In genomic region chr3:31235062-31235704, GRCh38 we compare ENCODE assay signal across 22 cellular contexts.
DNase-seq lines count a peak whose midpoint lies in the region; ATAC-seq and TF ChIP-seq lines count a peak whose summit lies in the region.
"Had no signal": no experiment of that assay in that cellular context is flagged by ENCODE, and none has a peak within 500 bp of the region (broad histone marks: within the 10 kb centered on the region; RNA-seq: fewer than 3 reads in every experiment).

No MANE protein-coding gene starts in this region.

- ATAC-seq in stimulated activated naive CD8-positive, alpha-beta T cell treated with anti-CD3 and anti-CD28 coated beads, Interleukin-15, amount 100 ng/mL, for 72 hours = no peak
- no peak for ATAC-seq in right cardiac atrium
- ATAC-seq: activated CD8-positive, alpha-beta memory T cell treated with anti-CD3 and anti-CD28 coated beads, Interleukin-2, amount 10 ng/mL, durations not matched to agents 7 days and 5 days; stimulated activated memory B cell treated with anti-CD40 and anti-IgM and Interleukin-4, amounts not matched to agents 10 μg/mL and 1 μg/mL and 100 μg/mL, for 72 hours had no signal

- H3F3A ChIP-seq in SK-N-SH (replicated peaks; ENCODE audit: insufficient read depth) = no peaks in the 10 kb centered on the region

- peak overlapping the region in 1 of 2 experiments; percentile 56; a peak in 2 of 4 replicates for H3K27ac ChIP-seq in SK-N-SH (ENCODE audit: low read depth in 2 of 2, low read length in 1 of 2)
- H3K27ac ChIP-seq in right cardiac atrium (ENCODE audit: low read length) = no peak overlapping the region
- H3K27ac ChIP-seq: ascending aorta; BLaER1 treated with 17β-estradiol and CSF1 and Interleukin-3, amounts not matched to agents 10 nM and 100 nM; WERI-Rb-1 had no signal

- H3K4me1 ChIP-seq in SK-N-SH (ENCODE audit: control insufficient read depth in 1 of 2, insufficient read depth in 2 of 2, low read depth in 1 of 2, low read length in 1 of 2) = peaks cover 0 to 22% of the 10 kb centered on the region in 2 experiments; a peak in 2 of 4 replicates
- no peaks in the 10 kb centered on the region for H3K4me1 ChIP-seq in right cardiac atrium (ENCODE audit: control insufficient read depth, insufficient read depth, low read length)

- no peak overlapping the region for H2AFZ ChIP-seq in SK-N-SH (ENCODE audit: low read depth)

- no peaks in the 10 kb centered on the region for H3K79me2 ChIP-seq in SK-N-SH (ENCODE audit: insufficient read depth)

- H3K9ac ChIP-seq in SK-N-SH = no peak overlapping the region
- H3K9ac ChIP-seq: BLaER1 treated with 17β-estradiol and CSF1 and Interleukin-3, amounts not matched to agents 10 nM and 100 nM had no signal

- peak overlapping the region in 2 of 3 experiments; percentile 6 to 59 for H3K27ac Mint-ChIP-seq in nephron
- no peak overlapping the region for H3K27ac Mint-ChIP-seq in stimulated activated naive CD8-positive, alpha-beta T cell treated with anti-CD3 and anti-CD28 coated beads, Interleukin-15, amount 100 ng/mL, for 72 hours
- H3K27ac Mint-ChIP-seq: activated CD4-positive, alpha-beta T cell treated with anti-CD3 and anti-CD28 coated beads, Interleukin-2, amount 10 ng/mL, durations not matched to agents 24 days and 14 days; activated CD8-positive, alpha-beta memory T cell treated with anti-CD3 and anti-CD28 coated beads, Interleukin-2, amount 10 ng/mL, durations not matched to agents 7 days and 5 days; activated naive CD4-positive, alpha-beta T cell treated with anti-CD3 and anti-CD28 coated beads, Interleukin-2, amount 50 U/mL, for 24 hours; activated T-helper 1 cell treated with anti-CD3 and anti-CD28 coated beads, Interleukin-12 subunit alpha, Interleukin-12 subunit beta, Interleukin-2, Interleukin-4 antibody, amounts not matched to agents 30 ng/mL and 10 ng/mL and 1 ng/mL, durations not matched to agents 14 hours and 24 hours and 36 hours; stimulated activated memory B cell treated with anti-CD40 and anti-IgM and Interleukin-4, amounts not matched to agents 10 μg/mL and 1 μg/mL and 100 μg/mL, for 72 hours; T-helper 2 cell treated with Interferon-gamma antibody and Interleukin-4, amounts not matched to agents 5 μg/mL and 100 μg/mL, for 36 hours had no signal

- H3K4me1 Mint-ChIP-seq in nephron = peaks cover 20% of the 10 kb centered on the region
- peaks cover 52% of the 10 kb centered on the region for H3K4me1 Mint-ChIP-seq in stimulated activated naive CD8-positive, alpha-beta T cell treated with anti-CD3 and anti-CD28 coated beads, Interleukin-15, amount 100 ng/mL, for 72 hours

- DNase-seq in COLO668 (lab: John Stamatoyannopoulos, UW; ENCODE audit: unreplicated experiment) (peak; percentile 11), HCEC 1CT (peak; percentile 26), SK-N-SH (peak; percentile 75), ecto neural progenitor cell (ENCODE audit: low spot score) (no peak), GM13976 (ENCODE audit: low spot score) (no peak), right cardiac atrium (no peak)
- DNase-seq in stimulated activated naive CD8-positive, alpha-beta T cell treated with anti-CD3 and anti-CD28 coated beads, Interleukin-15, amount 100 ng/mL, for 72 hours = no peak
- DNase-seq: activated CD4-positive, alpha-beta T cell treated with anti-CD3 and anti-CD28 coated beads, Interleukin-2, amount 10 ng/mL, durations not matched to agents 24 days and 14 days; activated CD8-positive, alpha-beta memory T cell treated with anti-CD3 and anti-CD28 coated beads, Interleukin-2, amount 10 ng/mL, durations not matched to agents 7 days and 5 days; Karpas-422; NCI-H187 treated with DMSO at 0.1 percent for 48 hours; NCI-H345; stimulated activated CD4-positive, alpha-beta T cell treated with anti-CD3 and anti-CD28 coated beads, Interleukin-2, amount 100 ng/mL, for 48 hours; WERI-Rb-1 had no signal

- 13% methylated on average over 3 of the region's 3 CpGs for WGBS in SK-N-SH (ENCODE audit: low lambda C conversion rate)
- WGBS in right cardiac atrium = 80% methylated on average over 3 of the region's 3 CpGs

- no peak for TF ChIP-seq RAD21 in SK-N-SH (IDR thresholded peaks at IDR 0.05; ENCODE audit: low read length)

- no peaks in the 10 kb centered on the region for H3K9me3 ChIP-seq in SK-N-SH
- no peaks in the 10 kb centered on the region for H3K9me3 ChIP-seq in right cardiac atrium (ENCODE audit: control insufficient read depth, low read length)
- H3K9me3 ChIP-seq: ascending aorta had no signal

- intact Hi-C loops in right cardiac atrium (cut with DNase I) = no loop called here

- H3K4me3 Mint-ChIP-seq in nephron = no peak overlapping the region
- H3K4me3 Mint-ChIP-seq in stimulated activated naive CD8-positive, alpha-beta T cell treated with anti-CD3 and anti-CD28 coated beads, Interleukin-15, amount 100 ng/mL, for 72 hours = no peak overlapping the region
- H3K4me3 Mint-ChIP-seq: activated CD4-positive, alpha-beta T cell treated with anti-CD3 and anti-CD28 coated beads, Interleukin-2, amount 10 ng/mL, durations not matched to agents 24 days and 14 days; activated CD8-positive, alpha-beta memory T cell treated with anti-CD3 and anti-CD28 coated beads, Interleukin-2, amount 10 ng/mL, durations not matched to agents 7 days and 5 days; activated naive CD4-positive, alpha-beta T cell treated with anti-CD3 and anti-CD28 coated beads, Interleukin-2, amount 50 U/mL, for 24 hours; activated T-helper 1 cell treated with anti-CD3 and anti-CD28 coated beads, Interleukin-12 subunit alpha, Interleukin-12 subunit beta, Interleukin-2, Interleukin-4 antibody, amounts not matched to agents 30 ng/mL and 10 ng/mL and 1 ng/mL, durations not matched to agents 14 hours and 24 hours and 36 hours; central memory CD8-positive, alpha-beta T cell; stimulated activated memory B cell treated with anti-CD40 and anti-IgM and Interleukin-4, amounts not matched to agents 10 μg/mL and 1 μg/mL and 100 μg/mL, for 72 hours; T-helper 2 cell treated with Interferon-gamma antibody and Interleukin-4, amounts not matched to agents 5 μg/mL and 100 μg/mL, for 36 hours had no signal

- peaks cover 33% of the 10 kb centered on the region for H3K27me3 Mint-ChIP-seq in nephron (ENCODE audit: low read depth)
- no peaks in the 10 kb centered on the region for H3K27me3 Mint-ChIP-seq in stimulated activated naive CD8-positive, alpha-beta T cell treated with anti-CD3 and anti-CD28 coated beads, Interleukin-15, amount 100 ng/mL, for 72 hours
- H3K27me3 Mint-ChIP-seq: activated CD4-positive, alpha-beta T cell treated with anti-CD3 and anti-CD28 coated beads, Interleukin-2, amount 10 ng/mL, durations not matched to agents 24 days and 14 days; activated CD8-positive, alpha-beta memory T cell treated with anti-CD3 and anti-CD28 coated beads, Interleukin-2, amount 10 ng/mL, durations not matched to agents 7 days and 5 days; activated naive CD4-positive, alpha-beta T cell treated with anti-CD3 and anti-CD28 coated beads, Interleukin-2, amount 50 U/mL, for 24 hours; stimulated activated memory B cell treated with anti-CD40 and anti-IgM and Interleukin-4, amounts not matched to agents 10 μg/mL and 1 μg/mL and 100 μg/mL, for 72 hours had no signal

- H3K36me3 ChIP-seq in SK-N-SH (replicated peaks in 1 of 2; ENCODE audit: control insufficient read depth in 1 of 2, insufficient read depth in 2 of 2, low read length in 1 of 2) = no peaks in the 10 kb centered on the region
- H3K36me3 ChIP-seq: ascending aorta; BLaER1 treated with 17β-estradiol and CSF1 and Interleukin-3, amounts not matched to agents 10 nM and 100 nM; WERI-Rb-1 had no signal

- H4K20me1 ChIP-seq in SK-N-SH (ENCODE audit: insufficient read depth) = no peaks in the 10 kb centered on the region
- H4K20me1 ChIP-seq: BLaER1 treated with 17β-estradiol and CSF1 and Interleukin-3, amounts not matched to agents 10 nM and 100 nM had no signal

- TF ChIP-seq EP300 in SK-N-SH (IDR thresholded peaks at IDR 0.05; ENCODE audit: borderline replicate concordance in 1 of 2, low read depth in 1 of 2, low read length in 1 of 2) = peak in 1 of 2 experiments; percentile 84; a peak in 1 of 4 replicates

- in situ Hi-C loops in GM13976 (cut with MboI; ENCODE audit: low sequenced_read_pairs, unreplicated experiment) = no loop called here

- no peaks in the 10 kb centered on the region for H3K9me3 Mint-ChIP-seq in nephron
- no peaks in the 10 kb centered on the region for H3K9me3 Mint-ChIP-seq in stimulated activated naive CD8-positive, alpha-beta T cell treated with anti-CD3 and anti-CD28 coated beads, Interleukin-15, amount 100 ng/mL, for 72 hours
- H3K9me3 Mint-ChIP-seq: activated naive CD4-positive, alpha-beta T cell treated with anti-CD3 and anti-CD28 coated beads, Interleukin-2, amount 50 U/mL, for 24 hours; activated T-helper 1 cell treated with anti-CD3 and anti-CD28 coated beads, Interleukin-12 subunit alpha, Interleukin-12 subunit beta, Interleukin-2, Interleukin-4 antibody, amounts not matched to agents 30 ng/mL and 10 ng/mL and 1 ng/mL, durations not matched to agents 14 hours and 24 hours and 36 hours; central memory CD8-positive, alpha-beta T cell; stimulated activated memory B cell treated with anti-CD40 and anti-IgM and Interleukin-4, amounts not matched to agents 10 μg/mL and 1 μg/mL and 100 μg/mL, for 72 hours; T-helper 2 cell treated with Interferon-gamma antibody and Interleukin-4, amounts not matched to agents 5 μg/mL and 100 μg/mL, for 36 hours had no signal

- POLR2A ChIA-PET in SK-N-SH (lab: Yijun Ruan, JAX) = interaction anchor here (0.6 kb wide), 1 partner anchor 9 kb away, joined by 3 read pairs; no protein-coding TSS in a partner anchor

- H3K27me3 ChIP-seq in SK-N-SH (ENCODE audit: insufficient read depth) = no peaks in the 10 kb centered on the region; the same call in 1 of the 2 replicates
- no peaks in the 10 kb centered on the region for H3K27me3 ChIP-seq in right cardiac atrium (ENCODE audit: control insufficient read depth, insufficient read depth)
- H3K27me3 ChIP-seq: ascending aorta; BLaER1 treated with 17β-estradiol and CSF1 and Interleukin-3, amounts not matched to agents 10 nM and 100 nM had no signal

- CTCF ChIA-PET in SK-N-SH (lab: Yijun Ruan, JAX) = interaction anchor here (1.0 to 1.5 kb wide), 2 partner anchors 11 kb away, joined by 3 to 4 read pairs; no protein-coding TSS in a partner anchor

- no peaks in the 10 kb centered on the region for H3K36me3 Mint-ChIP-seq in nephron (ENCODE audit: low read depth)
- H3K36me3 Mint-ChIP-seq: activated naive CD4-positive, alpha-beta T cell treated with anti-CD3 and anti-CD28 coated beads, Interleukin-2, amount 50 U/mL, for 24 hours; stimulated activated memory B cell treated with anti-CD40 and anti-IgM and Interleukin-4, amounts not matched to agents 10 μg/mL and 1 μg/mL and 100 μg/mL, for 72 hours had no signal

- no peaks in the 10 kb centered on the region for H3K9me2 ChIP-seq in SK-N-SH

- TF ChIP-seq CTCF in SK-N-SH (IDR thresholded peaks at IDR 0.05) (no peak), nephron (IDR thresholded peaks at IDR 0.05; ENCODE audit: unreplicated experiment in 3 of 3) (no peak), GM13976 (IDR thresholded peaks at IDR 0.05; ENCODE audit: borderline replicate concordance, control extremely low read depth, extremely low read depth, insufficient read depth, missing control alignments) (no peak)

- H3K4me3 ChIP-seq in SK-N-SH (ENCODE audit: low read depth in 2 of 2, low read length in 1 of 2) (no peak overlapping the region), right cardiac atrium (ENCODE audit: low read length) (no peak overlapping the region)
- H3K4me3 ChIP-seq: ascending aorta; BLaER1 treated with 17β-estradiol and CSF1 and Interleukin-3, amounts not matched to agents 10 nM and 100 nM had no signal

- H3K4me2 ChIP-seq in SK-N-SH = no peak overlapping the region

Comparison
In these comparisons a context has a peak if more than half of its experiments do, and no peak if none do; other contexts are left out.
1. DNase-seq: peak in COLO668 (single experiment), HCEC 1CT (single experiment) and SK-N-SH (single experiment); none in ecto neural progenitor cell (single experiment), stimulated activated naive CD8-positive, alpha-beta T cell treated with anti-CD3 and anti-CD28 coated beads, Interleukin-15, amount 100 ng/mL, for 72 hours (0 of 2), GM13976 (single experiment) and right cardiac atrium (0 of 3).
2. H3K27ac Mint-ChIP-seq: peak in nephron (2 of 3); none in stimulated activated naive CD8-positive, alpha-beta T cell treated with anti-CD3 and anti-CD28 coated beads, Interleukin-15, amount 100 ng/mL, for 72 hours (0 of 2).